In genomic region chr13:110232146-110232545, GRCh38 we compare ENCODE assay signal across 17 cellular contexts.
A peak's percentile ranks its signal among the peaks of the same experiment; 100 is the strongest.
DNase-seq lines count a peak whose midpoint lies in the region; ATAC-seq and TF ChIP-seq lines count a peak whose summit lies in the region.
"Had no signal": no experiment of that assay in that cellular context is flagged by ENCODE, and none has a peak within 500 bp of the region (broad histone marks: within the 10 kb centered on the region; RNA-seq: fewer than 3 reads in every experiment).

No MANE protein-coding gene starts in this region.

- ATAC-seq in heart right ventricle (peak in 3 of 8 donors; percentile 22 to 43 (median 38)), left ventricle myocardium superior (no peak), GM18502 (IDR thresholded peaks at IDR 0.05; ENCODE audit: poor library complexity, unreplicated experiment) (no peak)
- no peak for ATAC-seq in natural killer cell treated with Interleukin-12 subunit alpha and Interleukin-12 subunit beta and Interleukin-15 and Interleukin-18, amount 100 ng/mL, for 72 hours
- ATAC-seq: T-cell had no signal

- no peak for TF ChIP-seq EP300 in sigmoid colon (IDR thresholded peaks at IDR 0.05)

- H3K4me1 Mint-ChIP-seq in natural killer cell treated with Interleukin-12 subunit alpha and Interleukin-12 subunit beta and Interleukin-15 and Interleukin-18, amount 100 ng/mL, for 72 hours (ENCODE audit: low read depth in 2 of 2), result no peaks in the 10 kb centered on the region
- H3K4me1 Mint-ChIP-seq: memory B cell, T-cell had no signal

- no peak overlapping the region for H3K9ac ChIP-seq in fibroblast of lung (ENCODE audit: insufficient read depth, low read length)

- H3K27me3 ChIP-seq in heart right ventricle, result no peaks in the 10 kb centered on the region
- no peaks in the 10 kb centered on the region for H3K27me3 ChIP-seq in fibroblast of lung (ENCODE audit: control insufficient read depth, insufficient read depth, low read length)
- H3K27me3 ChIP-seq in sigmoid colon, result no peaks in the 10 kb centered on the region
- H3K27me3 ChIP-seq in uterus, result no peaks in the 10 kb centered on the region
- H3K27me3 ChIP-seq: testis had no signal

- H3K4me1 ChIP-seq in heart right ventricle (peaks cover 28 to 94% (median 83%) of the 10 kb centered on the region in 9 donors), fibroblast of lung (ENCODE audit: control insufficient read depth, extremely low read depth, insufficient read depth, low read length) (peaks cover 27% of the 10 kb centered on the region), sigmoid colon (peaks cover 0 to 71% (median 62%) of the 10 kb centered on the region in 4 donors), uterus (peaks cover 0 to 13% of the 10 kb centered on the region in 2 donors)
- H3K4me1 ChIP-seq: HAP-1 had no signal

- DNase-seq in heart right ventricle (no peak), left ventricle myocardium superior (no peak), fibroblast of lung (ENCODE audit: low read depth in 2 of 2) (no peak), sigmoid colon (peak; percentile 20), uterus (no peak), cerebellar cortex (ENCODE audit: low spot score) (no peak)
- DNase-seq in natural killer cell treated with Interleukin-12 subunit alpha and Interleukin-12 subunit beta and Interleukin-15 and Interleukin-18, amount 100 ng/mL, for 72 hours (ENCODE audit: low spot score), result no peak
- DNase-seq: activated CD4-positive, alpha-beta T cell treated with anti-CD3 and anti-CD28 coated beads, Interleukin-2, amount 50 U/mL, for 4 hours; activated naive CD4-positive, alpha-beta T cell treated with anti-CD3 and anti-CD28 coated beads for 36 hours; NCI-H1436; stimulated activated CD4-positive, alpha-beta T cell treated with anti-CD3 and anti-CD28 coated beads, Interleukin-4, amount 100 ng/mL, for 1 hour; T-cell; testis had no signal

- H3K27ac ChIP-seq in heart right ventricle (peak overlapping the region; percentile 68 to 89 (median 80)), fibroblast of lung (ENCODE audit: insufficient read depth, low read length) (peak overlapping the region; percentile 76), sigmoid colon (peak overlapping the region; percentile 69 to 97 (median 81)), uterus (peak overlapping the region; percentile 57 to 80)

- H3K9me3 ChIP-seq in heart right ventricle (no peaks in the 10 kb centered on the region), fibroblast of lung (ENCODE audit: control insufficient read depth, insufficient read depth, low read depth, low read length) (no peaks in the 10 kb centered on the region), sigmoid colon (no peaks in the 10 kb centered on the region), uterus (no peaks in the 10 kb centered on the region)
- H3K9me3 ChIP-seq: HAP-1, testis had no signal

- H3K79me2 ChIP-seq in fibroblast of lung (ENCODE audit: control insufficient read depth, insufficient read depth, low read length), result peaks cover 23% of the 10 kb centered on the region

- H2AFZ ChIP-seq in fibroblast of lung (ENCODE audit: low read length), result no peak overlapping the region

- no peak overlapping the region for H3K27ac Mint-ChIP-seq in natural killer cell treated with Interleukin-12 subunit alpha and Interleukin-12 subunit beta and Interleukin-15 and Interleukin-18, amount 100 ng/mL, for 72 hours
- H3K27ac Mint-ChIP-seq: activated naive CD4-positive, alpha-beta T cell treated with anti-CD3 and anti-CD28 coated beads for 36 hours; memory B cell; T-cell had no signal

- peaks cover 0 to 14% (median 0%) of the 10 kb centered on the region in 9 donors for H3K36me3 ChIP-seq in heart right ventricle
- no peaks in the 10 kb centered on the region for H3K36me3 ChIP-seq in fibroblast of lung (ENCODE audit: control insufficient read depth, insufficient read depth, low read length)
- H3K36me3 ChIP-seq in sigmoid colon, result peaks cover 0 to 5% (median 0%) of the 10 kb centered on the region in 4 donors
- no peaks in the 10 kb centered on the region for H3K36me3 ChIP-seq in uterus
- H3K36me3 ChIP-seq: HAP-1 had no signal

- TF ChIP-seq POLR2A in sigmoid colon (IDR thresholded peaks at IDR 0.05), result no peak
- no peak for TF ChIP-seq POLR2A in uterus (IDR thresholded peaks at IDR 0.05)

- intact Hi-C loops in heart right ventricle (cut with DNase I) (loop anchor here in 4 of 10 donors (5.0 to 10.0 kb wide), 3 partner anchors 70 to 75 kb away; partner anchors contain the start of genes COL4A1 (in 2 of the 4) and COL4A2 (in 2 of the 4)), left ventricle myocardium superior (cut with micrococcal nuclease) (loop anchor here (10.0 kb wide), 2 partner anchors 73 to 183 kb away; partner anchors contain the start of genes COL4A1 and COL4A2), sigmoid colon (cut with DNase I) (no loop called here), uterus (cut with DNase I; ENCODE audit: low total_unique reads) (no loop called here)

- no peaks in the 10 kb centered on the region for H3K36me3 Mint-ChIP-seq in natural killer cell treated with Interleukin-12 subunit alpha and Interleukin-12 subunit beta and Interleukin-15 and Interleukin-18, amount 100 ng/mL, for 72 hours
- H3K36me3 Mint-ChIP-seq: memory B cell, T-cell had no signal

- no peak overlapping the region for H3K4me2 ChIP-seq in fibroblast of lung (ENCODE audit: extremely low read depth, insufficient read depth, low read length)

- 49 to 69% methylated on average over 5 of the region's 5 CpGs for WGBS in heart right ventricle, 2 donors
- WGBS in sigmoid colon, 2 donors, result 66 to 76% methylated on average over 5 of the region's 5 CpGs

- TF ChIP-seq CTCF in heart right ventricle (IDR thresholded peaks at IDR 0.05), result no peak
- TF ChIP-seq CTCF in fibroblast of lung (conservative IDR thresholded peaks at IDR 0.05 in 1 of 2, IDR thresholded peaks at IDR 0.05 in 1 of 2; ENCODE audit: low read depth in 1 of 2, low read length in 2 of 2), result no peak
- no peak for TF ChIP-seq CTCF in sigmoid colon (IDR thresholded peaks at IDR 0.05)
- no peak for TF ChIP-seq CTCF in uterus (IDR thresholded peaks at IDR 0.05)

- no peaks in the 10 kb centered on the region for H4K20me1 ChIP-seq in fibroblast of lung (ENCODE audit: control insufficient read depth, extremely low read depth, insufficient read depth, low read length)

- H3K4me3 Mint-ChIP-seq in natural killer cell treated with Interleukin-12 subunit alpha and Interleukin-12 subunit beta and Interleukin-15 and Interleukin-18, amount 100 ng/mL, for 72 hours, result no peak overlapping the region
- H3K4me3 Mint-ChIP-seq: activated naive CD4-positive, alpha-beta T cell treated with anti-CD3 and anti-CD28 coated beads for 36 hours; memory B cell; neural crest cell; T-cell had no signal

- H3K27me3 Mint-ChIP-seq in natural killer cell treated with Interleukin-12 subunit alpha and Interleukin-12 subunit beta and Interleukin-15 and Interleukin-18, amount 100 ng/mL, for 72 hours, result peaks cover 14 to 19% of the 10 kb centered on the region in 2 donors

- no peaks in the 10 kb centered on the region for H3K9me3 Mint-ChIP-seq in natural killer cell treated with Interleukin-12 subunit alpha and Interleukin-12 subunit beta and Interleukin-15 and Interleukin-18, amount 100 ng/mL, for 72 hours
- H3K9me3 Mint-ChIP-seq: activated naive CD4-positive, alpha-beta T cell treated with anti-CD3 and anti-CD28 coated beads for 36 hours; memory B cell; neural crest cell; T-cell had no signal

- H3K4me3 ChIP-seq in heart right ventricle (peak overlapping the region in 3 of 10 donors; percentile 12 to 36 (median 28)), fibroblast of lung (replicated peaks in 1 of 4; ENCODE audit: control extremely low read depth in 1 of 4, insufficient read depth in 1 of 4, low read depth in 3 of 4, low read length in 4 of 4) (no peak overlapping the region), sigmoid colon (no peak overlapping the region), uterus (no peak overlapping the region)
- H3K4me3 ChIP-seq: HAP-1, testis had no signal
